Comparison of ENCODE assay signal across 16 cellular contexts in the genomic region with DNA sequence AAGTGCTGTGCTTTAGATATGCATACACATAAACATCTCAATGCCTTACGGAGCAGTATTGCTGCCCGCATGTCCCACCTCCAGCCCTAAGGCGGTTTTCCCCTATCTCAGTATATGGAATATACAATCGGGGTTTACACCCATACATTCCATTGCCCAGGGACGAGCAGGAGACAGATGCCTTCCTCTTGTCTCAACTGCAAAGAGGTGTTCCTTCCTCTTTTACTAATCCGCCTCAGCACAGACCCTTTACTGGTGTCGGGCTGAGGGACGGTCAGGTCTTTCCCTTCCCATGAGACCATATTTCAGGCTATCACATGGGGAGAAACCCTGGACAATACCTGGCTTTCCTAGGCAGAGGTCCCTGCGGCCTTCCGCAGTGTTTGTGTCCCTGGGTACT. TPM values are rescaled to one million over a fixed set of nuclear protein-coding genes. Genes with fewer than 3 reads are reported as not detected.
"Had no signal": no experiment of that assay in that cellular context is flagged by ENCODE, and none has a peak within 500 bp of the region (broad histone marks: within the 10 kb centered on the region; RNA-seq: fewer than 3 reads in every experiment).

No MANE protein-coding gene starts in this region.

RNA-seq across cellular contexts. Expression of gene NLRP7, which starts 3.2 kb away (rescaled TPM):
- total RNA-seq: activated CD4-positive, alpha-beta memory T cell treated with anti-CD3 and anti-CD28 coated beads for 36 hours; activated naive CD4-positive, alpha-beta T cell treated with anti-CD3 and anti-CD28 coated beads for 36 hours; activated naive CD4-positive, alpha-beta T cell treated with anti-CD3 and anti-CD28 coated beads, Interleukin-2, amount 50 U/mL, for 72 hours; activated T-cell treated with anti-CD3 and anti-CD28 coated beads, Interleukin-2, amount 50 U/mL, for 4 hours; activated T-helper 1 cell treated with anti-CD3 and anti-CD28 coated beads, Interleukin-12 subunit alpha, Interleukin-12 subunit beta, Interleukin-2, Interleukin-4 antibody, amounts not matched to agents 30 ng/mL and 10 ng/mL and 1 ng/mL, durations not matched to agents 14 hours and 24 hours and 36 hours; adrenal gland; astrocyte; body of pancreas; breast epithelium; cardiac septum; MCF 10A; PC-3; Right ventricle myocardium inferior; T-helper 2 cell treated with Interferon-gamma antibody and Interleukin-4, amounts not matched to agents 100 ng/mL and 5 ng/mL, for 36 hours had no signal

RNA-seq across cellular contexts. Expression of gene NLRP2, which starts 15.6 kb away (rescaled TPM):
- total RNA-seq: MCF 10A, PC-3, SK-MEL-5 had no signal

RNA-seq across cellular contexts. Expression of gene NCR1, which starts 44.6 kb away (rescaled TPM):
- total RNA-seq: activated CD4-positive, alpha-beta memory T cell treated with anti-CD3 and anti-CD28 coated beads for 36 hours; activated naive CD4-positive, alpha-beta T cell treated with anti-CD3 and anti-CD28 coated beads for 36 hours; activated T-helper 1 cell treated with anti-CD3 and anti-CD28 coated beads, Interleukin-12 subunit alpha, Interleukin-12 subunit beta, Interleukin-2, Interleukin-4 antibody, amounts not matched to agents 30 ng/mL and 10 ng/mL and 1 ng/mL, durations not matched to agents 14 hours and 24 hours and 36 hours; astrocyte; body of pancreas; cardiac septum; MCF 10A; PC-3; Right ventricle myocardium inferior; SK-MEL-5; T-helper 1 cell treated with Interleukin-12 subunit alpha and Interleukin-12 subunit beta and Interleukin-4 antibody, amounts not matched to agents 30 ng/mL and 1 ng/mL, for 36 hours; T-helper 2 cell treated with Interferon-gamma antibody and Interleukin-4, amounts not matched to agents 100 ng/mL and 5 ng/mL, for 36 hours had no signal
- polyA plus RNA-seq: adrenal gland had no signal
